Comparison of ENCODE assay signal across 2 cellular contexts in genomic region chr19:19034204-19034624, GRCh38.
TF ChIP-seq lines count a peak whose summit lies in the region.

No MANE protein-coding gene starts in this region.

TF ChIP-seq in HCT116, 20 proteins besides CTCF, POLR2A, EP300 and RAD21:
- TF ChIP-seq YY1 (IDR thresholded peaks at IDR 0.05; ENCODE audit: extremely low read depth, insufficient replicate concordance, low read depth, low read length) (no peak), ELF1 (IDR thresholded peaks at IDR 0.05; ENCODE audit: borderline replicate concordance, low read depth) (no peak), ATF3 (IDR thresholded peaks at IDR 0.05) (no peak), MAX (IDR thresholded peaks at IDR 0.05) (no peak; the same call in 1 of the 2 replicates), ZFX (IDR thresholded peaks at IDR 0.05) (no peak), FOSL1 (IDR thresholded peaks at IDR 0.05; ENCODE audit: low read depth) (no peak), EZH2 (IDR thresholded peaks at IDR 0.05) (no peak), SRF (IDR thresholded peaks at IDR 0.05; ENCODE audit: low read depth) (no peak), EZH2phosphoT487 (IDR thresholded peaks at IDR 0.05; ENCODE audit: borderline replicate concordance) (no peak), JUND (IDR thresholded peaks at IDR 0.05) (no peak), CEBPB (IDR thresholded peaks at IDR 0.05; ENCODE audit: low read depth) (no peak), SIN3A (IDR thresholded peaks at IDR 0.05; ENCODE audit: low read depth) (no peak), EGR1 (IDR thresholded peaks at IDR 0.05; ENCODE audit: low read depth) (no peak), ZNF274 (IDR thresholded peaks at IDR 0.05; ENCODE audit: low read depth, low read length) (no peak), ZBTB33 (IDR thresholded peaks at IDR 0.05; ENCODE audit: extremely low read depth, insufficient replicate concordance, low read length) (no peak), POLR2AphosphoS5 (IDR thresholded peaks at IDR 0.05; ENCODE audit: low read depth, low read length) (no peak), TCF7L2 (IDR thresholded peaks at IDR 0.05; ENCODE audit: borderline replicate concordance, extremely low read depth, insufficient read depth, insufficient read length) (no peak), REST (IDR thresholded peaks at IDR 0.05; ENCODE audit: low read depth) (no peak), SP1 (IDR thresholded peaks at IDR 0.05; ENCODE audit: low read depth) (no peak), CBX3 (IDR thresholded peaks at IDR 0.05; ENCODE audit: low read depth) (no peak)

TF ChIP-seq in GM12878, 131 proteins besides CTCF, POLR2A, EP300 and RAD21:
- TF ChIP-seq ETV6 (conservative IDR thresholded peaks at IDR 0.05 in 1 of 2, IDR thresholded peaks at IDR 0.05 in 1 of 2; ENCODE audit: borderline replicate concordance in 1 of 2, low read depth in 1 of 2), result no peak
- peak; percentile 81 for TF ChIP-seq RAD51 (IDR thresholded peaks at IDR 0.05)
- 0 out of 2 replicates have a peak, but pooled peaks have one; percentile 45 for TF ChIP-seq SMAD5 (IDR thresholded peaks at IDR 0.05; ENCODE audit: low read depth)
- peak; percentile 73; the same call in 1 of the 2 replicates for TF ChIP-seq HDGF (IDR thresholded peaks at IDR 0.05)
- TF ChIP-seq HDAC2 (IDR thresholded peaks at IDR 0.05), result 0 out of 2 replicates have a peak, but pooled peaks have one; percentile 12
- peak; percentile 50; the same call in 1 of the 2 replicates for TF ChIP-seq POLR2AphosphoS5 (IDR thresholded peaks at IDR 0.05; ENCODE audit: low read length)
- TF ChIP-seq BMI1 (IDR thresholded peaks at IDR 0.05; ENCODE audit: borderline replicate concordance), result no peak
- peak; percentile 97 for TF ChIP-seq BHLHE40 (IDR thresholded peaks at IDR 0.05; ENCODE audit: borderline replicate concordance in 1 of 2, low read depth in 2 of 2, low read length in 1 of 2)
- peak; percentile 26 for TF ChIP-seq RUNX3 (IDR thresholded peaks at IDR 0.05; ENCODE audit: low read length)
- no peak for TF ChIP-seq MTA3 (IDR thresholded peaks at IDR 0.05; ENCODE audit: borderline replicate concordance, low read length)
- TF ChIP-seq PKNOX1 (IDR thresholded peaks at IDR 0.05), result peak; percentile 95
- peak; percentile 35 for TF ChIP-seq USF1 (IDR thresholded peaks at IDR 0.05; ENCODE audit: borderline replicate concordance, extremely low read length, insufficient read depth, low read depth, low read length)
- peak; percentile 88 for TF ChIP-seq PBX3 (IDR thresholded peaks at IDR 0.05; ENCODE audit: insufficient replicate concordance, low read depth, low read length)
- TF ChIP-seq NKRF (conservative IDR thresholded peaks at IDR 0.05), result 0 out of 2 replicates have a peak, but pooled peaks have one; percentile 82
- no peak for TF ChIP-seq YY1 (IDR thresholded peaks at IDR 0.05; ENCODE audit: low read depth, low read length)
- no peak for TF ChIP-seq ZBTB40 (IDR thresholded peaks at IDR 0.05; ENCODE audit: borderline replicate concordance)
- TF ChIP-seq ATF7 (IDR thresholded peaks at IDR 0.05; ENCODE audit: low read depth), result 0 out of 2 replicates have a peak, but pooled peaks have one; percentile 22
- TF ChIP-seq SMARCA5 (IDR thresholded peaks at IDR 0.05), result no peak
- no peak for TF ChIP-seq WRNIP1 (IDR thresholded peaks at IDR 0.05; ENCODE audit: borderline replicate concordance, low read depth, low read length)
- TF ChIP-seq PML (IDR thresholded peaks at IDR 0.05; ENCODE audit: low read length), result peak; percentile 49; the same call in 1 of the 2 replicates
- no peak for TF ChIP-seq TBL1XR1 (IDR thresholded peaks at IDR 0.05; ENCODE audit: low read depth, low read length)
- TF ChIP-seq JUNB (IDR thresholded peaks at IDR 0.05), result peak; percentile 11; the same call in 1 of the 2 replicates
- 0 out of 2 replicates have a peak, but pooled peaks have one; percentile 31 for TF ChIP-seq CREM (IDR thresholded peaks at IDR 0.05; ENCODE audit: low read depth)
- TF ChIP-seq CREB1 (IDR thresholded peaks at IDR 0.05; ENCODE audit: low read depth), result peak; percentile 41; the same call in 1 of the 2 replicates
- 0 out of 2 replicates have a peak, but pooled peaks have one; percentile 41 for TF ChIP-seq NBN (IDR thresholded peaks at IDR 0.05)
TF ChIP-seq in GM12878: peak in this region for 17.
